Comparison of ENCODE assay signal across 8 cellular contexts in genomic region chr5:178204205-178205009, GRCh38. TPM values are rescaled to one million over a fixed set of nuclear protein-coding genes. Genes with fewer than 3 reads are reported as not detected.
DNase-seq lines count a peak whose midpoint lies in the region; ATAC-seq and TF ChIP-seq lines count a peak whose summit lies in the region.

TSS of gene HNRNPAB (plus strand) at chr5:178204533. CDS start at chr5:178204838, 305 bp downstream.

- DNase-seq in C1 segment of cervical spinal cord (lab: John Stamatoyannopoulos, UW), result peak; percentile 67 to 96 (median 93)
- peak; percentile 81 for DNase-seq in NCI-H748 treated with DMSO at 0.1 percent for 48 hours (lab: John Stamatoyannopoulos, UW)
- peak; percentile 94 to 95 for DNase-seq in activated CD4-positive, alpha-beta T cell treated with anti-CD3 and anti-CD28 coated beads, Interleukin-2, amount 50 U/mL, for 4 hours
- peak; percentile 95 to 98 for DNase-seq in dermis microvascular lymphatic vessel endothelial cell (ENCODE audit: low read depth in 2 of 2)
- peak; percentile 97 for DNase-seq in stimulated activated CD4-positive, alpha-beta T cell treated with anti-CD3 and anti-CD28 coated beads, Interleukin-4, amount 100 ng/mL, for 24 hours

- peak within 1 kb of the TSS; percentile 78 to 86 for H3K9ac ChIP-seq in liver (ENCODE audit: low read depth in 1 of 2, low read length in 2 of 2)

- peak within 1 kb of the TSS; percentile 80 to 93 for H3K27ac ChIP-seq in liver (ENCODE audit: low read depth in 1 of 2, low read length in 2 of 2)

- no peaks in the 10 kb centered on the region for H3K9me3 ChIP-seq in liver (ENCODE audit: control insufficient read depth in 4 of 4, low read length in 3 of 4)

- TF ChIP-seq CTCF in liver (IDR thresholded peaks at IDR 0.05; ENCODE audit: low read depth, low read length, missing input control), result no peak

- H3K4me1 ChIP-seq in liver (ENCODE audit: control insufficient read depth in 4 of 4, insufficient read depth in 4 of 4, low read length in 3 of 4), result peaks cover 9 to 31% (median 29%) of the 10 kb centered on the region in 4 donors

- H3K4me3 ChIP-seq in liver (ENCODE audit: low read depth in 1 of 3, low read length in 3 of 3), result peak within 1 kb of the TSS; percentile 88 to 99 (median 97)

- ATAC-seq in GM19372 (IDR thresholded peaks at IDR 0.05; ENCODE audit: low read depth, unreplicated experiment) (peak; percentile 72), HG03558 (IDR thresholded peaks at IDR 0.05; ENCODE audit: extremely low read depth, unreplicated experiment) (peak; percentile 74)

- under 1% methylated on average over 111 of the region's 111 CpGs for WGBS in liver

- TF ChIP-seq RAD21 in liver (IDR thresholded peaks at IDR 0.05), result no peak

- H3K27me3 ChIP-seq in liver (ENCODE audit: control insufficient read depth in 4 of 4, insufficient read depth in 4 of 4, low read length in 3 of 4), result no peaks in the 10 kb centered on the region

- H3K36me3 ChIP-seq in liver (ENCODE audit: control insufficient read depth in 4 of 4, insufficient read depth in 3 of 4, low read depth in 1 of 4, low read length in 3 of 4), result peaks cover 12 to 31% (median 23%) of the 10 kb centered on the region in 4 donors

TF ChIP-seq in liver, 16 proteins besides CTCF, POLR2A, EP300 and RAD21:
- TF ChIP-seq HNF4A (conservative IDR thresholded peaks at IDR 0.05), result no peak
- no peak for TF ChIP-seq RXRA (IDR thresholded peaks at IDR 0.05)
- no peak for TF ChIP-seq FOXA2 (IDR thresholded peaks at IDR 0.05)
- TF ChIP-seq GABPA (IDR thresholded peaks at IDR 0.05 in 1 of 2, conservative IDR thresholded peaks at IDR 0.05 in 1 of 2), result no peak
- TF ChIP-seq ZBTB33 (IDR thresholded peaks at IDR 0.05), result no peak
- no peak for TF ChIP-seq JUND (IDR thresholded peaks at IDR 0.05)
- TF ChIP-seq YY1 (IDR thresholded peaks at IDR 0.05), result peak; percentile 72
- TF ChIP-seq ATF3 (IDR thresholded peaks at IDR 0.05), result no peak
- no peak for TF ChIP-seq EGR1 (IDR thresholded peaks at IDR 0.05; ENCODE audit: low read depth in 2 of 2)
- peak; percentile 84 for TF ChIP-seq TAF1 (conservative IDR thresholded peaks at IDR 0.05)
- TF ChIP-seq SP1 (IDR thresholded peaks at IDR 0.05), result peak; percentile 99
- TF ChIP-seq FOXA1 (IDR thresholded peaks at IDR 0.05), result no peak
- peak; percentile 81 for TF ChIP-seq REST (IDR thresholded peaks at IDR 0.05)
- no peak for TF ChIP-seq HNF4G (IDR thresholded peaks at IDR 0.05)
- no peak for TF ChIP-seq NR2F2 (IDR thresholded peaks at IDR 0.05)
- TF ChIP-seq MAX (IDR thresholded peaks at IDR 0.05), result peak; percentile 82

RNA-seq across cellular contexts. Expression of gene HNRNPAB, which starts in this region (rescaled TPM):
- 37.5 and 46.4 TPM in 2 replicates for total RNA-seq in dermis microvascular lymphatic vessel endothelial cell
- 10 to 100 TPM; 41.4 to 59.4 TPM for total RNA-seq in liver
- polyA plus RNA-seq in liver, result 10 to 100 TPM; 33.7 to 66.3 TPM

Comparison
In these comparisons a context has a peak if more than half of its experiments do, and no peak if none do; other contexts are left out.
1. Peak in every context shown above with its lines: DNase-seq, ATAC-seq, H3K4me3 ChIP-seq and H3K27ac ChIP-seq.